Comparison of ENCODE assay signal across 8 cellular contexts in genomic region chr19:39412100-39412866, GRCh38. TPM values are rescaled to one million over a fixed set of nuclear protein-coding genes. Genes with fewer than 3 reads are reported as not detected.
DNase-seq lines count a peak whose midpoint lies in the region; ATAC-seq, FAIRE-seq and TF ChIP-seq lines count a peak whose summit lies in the region.

A gene with protein sequence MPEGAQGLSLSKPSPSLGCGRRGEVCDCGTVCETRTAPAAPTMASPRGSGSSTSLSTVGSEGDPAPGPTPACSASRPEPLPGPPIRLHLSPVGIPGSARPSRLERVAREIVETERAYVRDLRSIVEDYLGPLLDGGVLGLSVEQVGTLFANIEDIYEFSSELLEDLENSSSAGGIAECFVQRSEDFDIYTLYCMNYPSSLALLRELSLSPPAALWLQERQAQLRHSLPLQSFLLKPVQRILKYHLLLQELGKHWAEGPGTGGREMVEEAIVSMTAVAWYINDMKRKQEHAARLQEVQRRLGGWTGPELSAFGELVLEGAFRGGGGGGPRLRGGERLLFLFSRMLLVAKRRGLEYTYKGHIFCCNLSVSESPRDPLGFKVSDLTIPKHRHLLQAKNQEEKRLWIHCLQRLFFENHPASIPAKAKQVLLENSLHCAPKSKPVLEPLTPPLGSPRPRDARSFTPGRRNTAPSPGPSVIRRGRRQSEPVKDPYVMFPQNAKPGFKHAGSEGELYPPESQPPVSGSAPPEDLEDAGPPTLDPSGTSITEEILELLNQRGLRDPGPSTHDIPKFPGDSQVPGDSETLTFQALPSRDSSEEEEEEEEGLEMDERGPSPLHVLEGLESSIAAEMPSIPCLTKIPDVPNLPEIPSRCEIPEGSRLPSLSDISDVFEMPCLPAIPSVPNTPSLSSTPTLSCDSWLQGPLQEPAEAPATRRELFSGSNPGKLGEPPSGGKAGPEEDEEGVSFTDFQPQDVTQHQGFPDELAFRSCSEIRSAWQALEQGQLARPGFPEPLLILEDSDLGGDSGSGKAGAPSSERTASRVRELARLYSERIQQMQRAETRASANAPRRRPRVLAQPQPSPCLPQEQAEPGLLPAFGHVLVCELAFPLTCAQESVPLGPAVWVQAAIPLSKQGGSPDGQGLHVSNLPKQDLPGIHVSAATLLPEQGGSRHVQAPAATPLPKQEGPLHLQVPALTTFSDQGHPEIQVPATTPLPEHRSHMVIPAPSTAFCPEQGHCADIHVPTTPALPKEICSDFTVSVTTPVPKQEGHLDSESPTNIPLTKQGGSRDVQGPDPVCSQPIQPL (N-terminal part only) (plus strand): TSS chr19:39412669. CDS start chr19:39414087, 1,418 bp downstream.

- intact Hi-C loops in Caco-2 (cut with micrococcal nuclease; ENCODE audit: unreplicated experiment), result loop anchor here (1.0 kb wide), 4 partner anchors 10 to 71 kb away; no protein-coding TSS in a partner anchor

- ATAC-seq in GM21360 (IDR thresholded peaks at IDR 0.05; ENCODE audit: unreplicated experiment) (peak; percentile 48), memory B cell (ENCODE audit: low read depth) (peak; percentile 54)
- ATAC-seq in effector memory CD8-positive, alpha-beta T cell (replicated peaks), result peak; percentile 60

- H3K36me3 ChIP-seq in Caco-2 (ENCODE audit: control insufficient read depth, insufficient read depth, low read length), result peaks cover 5% of the 10 kb centered on the region; the same call in 1 of the 2 replicates

- TF ChIP-seq CTCF in Caco-2 (IDR thresholded peaks at IDR 0.05; ENCODE audit: insufficient read depth in 1 of 2, low read depth in 1 of 2, low read length in 1 of 2, severe bottlenecking in 1 of 2, unreplicated experiment in 1 of 2), result peak; percentile 91 to 92

- H3K27me3 Mint-ChIP-seq in Caco-2 (ENCODE audit: insufficient read depth, unreplicated experiment) (peaks cover 3% of the 10 kb centered on the region), memory B cell (no peaks in the 10 kb centered on the region)
- H3K27me3 Mint-ChIP-seq in effector memory CD8-positive, alpha-beta T cell, result peaks cover 0 to 18% of the 10 kb centered on the region in 2 donors

- no peaks in the 10 kb centered on the region for H3K27me3 ChIP-seq in Caco-2 (replicated peaks; ENCODE audit: control insufficient read depth, insufficient read depth, low read length)

- no TSS peak for BruUV-seq in Caco-2 (replicated peaks; lab: Mats Ljungman, UMichigan)

- H3K36me3 Mint-ChIP-seq in Caco-2 (ENCODE audit: insufficient read depth, unreplicated experiment), result peaks cover 65% of the 10 kb centered on the region
- peaks cover 81% of the 10 kb centered on the region for H3K36me3 Mint-ChIP-seq in effector memory CD8-positive, alpha-beta T cell (ENCODE audit: insufficient read depth)
- H3K36me3 Mint-ChIP-seq in memory B cell, result peaks cover 26% of the 10 kb centered on the region

- peak within 1 kb of the TSS; percentile 77 for H3K4me3 Mint-ChIP-seq in Caco-2 (ENCODE audit: unreplicated experiment)
- peak within 1 kb of the TSS; percentile 87 to 99 for H3K4me3 Mint-ChIP-seq in effector memory CD8-positive, alpha-beta T cell
- H3K4me3 Mint-ChIP-seq in memory B cell, result peak within 1 kb of the TSS; percentile 100

- DNase-seq in Caco-2 (peak; percentile 99), HTR-8/SVneo (ENCODE audit: insufficient read length, low spot score) (peak; percentile 95), NOMO-1 treated with DMSO at 0.1 percent for 48 hours (lab: John Stamatoyannopoulos, UW; ENCODE audit: unreplicated experiment) (peak; percentile 99), memory B cell (ENCODE audit: low spot score in 2 of 2) (peak; percentile 100)
- peak; percentile 91 to 93 for DNase-seq in activated CD8-positive, alpha-beta memory T cell treated with anti-CD3 and anti-CD28 coated beads for 4 hours (ENCODE audit: low read depth in 2 of 2)
- peak; percentile 97 to 99 (median 98) for DNase-seq in effector memory CD8-positive, alpha-beta T cell
- DNase-seq in stimulated activated CD8-positive, alpha-beta memory T cell treated with anti-CD3 and anti-CD28 coated beads, Interleukin-12 subunit alpha, Interleukin-12 subunit beta, amount 100 ng/mL, for 24 hours (ENCODE audit: extremely low read depth), result peak; percentile 90

- H3K9me3 Mint-ChIP-seq in Caco-2 (ENCODE audit: unreplicated experiment) (no peaks in the 10 kb centered on the region), memory B cell (no peaks in the 10 kb centered on the region)
- peaks cover 0 to 1% of the 10 kb centered on the region in 2 donors for H3K9me3 Mint-ChIP-seq in effector memory CD8-positive, alpha-beta T cell

- H3K9me3 ChIP-seq in Caco-2, result no peaks in the 10 kb centered on the region

- H3K4me1 ChIP-seq in Caco-2, result peaks cover 30% of the 10 kb centered on the region

- H3K27ac Mint-ChIP-seq in Caco-2 (ENCODE audit: unreplicated experiment) (peak within 1 kb of the TSS; percentile 90), memory B cell (peak within 1 kb of the TSS; percentile 96)
- peak within 1 kb of the TSS; percentile 100 for H3K27ac Mint-ChIP-seq in effector memory CD8-positive, alpha-beta T cell

- POLR2A ChIA-PET in Caco-2 (lab: Charles Lee), result interaction anchor here (0.6 to 2.3 kb wide), 8 partner anchors 10 to 1338 kb away, joined by 3 to 20 read pairs (median 4); partner anchors contain the start of gene RPS16

- peak within 1 kb of the TSS; percentile 88 for H3K4me3 ChIP-seq in Caco-2 (ENCODE audit: low read depth, low read length)

- CTCF ChIA-PET in Caco-2 (lab: Charles Lee), result interaction anchor here (0.8 to 2.5 kb wide), 6 partner anchors 10 to 24 kb away, joined by 3 to 52 read pairs (median 3); partner anchors contain the start of gene RPS16

- FAIRE-seq in HTR-8/SVneo (lab: Jason Lieb, UNC), result no peak

- H3K4me1 Mint-ChIP-seq in Caco-2 (ENCODE audit: low read depth, unreplicated experiment), result peaks cover 40% of the 10 kb centered on the region
- H3K4me1 Mint-ChIP-seq in effector memory CD8-positive, alpha-beta T cell (ENCODE audit: low read depth in 2 of 2), result peaks cover 47 to 54% of the 10 kb centered on the region in 2 donors
- H3K4me1 Mint-ChIP-seq in memory B cell, result peaks cover 43% of the 10 kb centered on the region

RNA-seq across cellular contexts. Expression of the gene that starts here (rescaled TPM):
- 49.8 and 64.1 TPM in 2 replicates for total RNA-seq in Caco-2 (2022)

Comparison
In these comparisons a context has a peak if more than half of its experiments do, and no peak if none do; other contexts are left out.
1. Peak in every context shown above with its lines: DNase-seq, ATAC-seq and H3K4me3 ChIP-seq.